2 cellular contexts compared by ENCODE assay signal in the genomic region with DNA sequence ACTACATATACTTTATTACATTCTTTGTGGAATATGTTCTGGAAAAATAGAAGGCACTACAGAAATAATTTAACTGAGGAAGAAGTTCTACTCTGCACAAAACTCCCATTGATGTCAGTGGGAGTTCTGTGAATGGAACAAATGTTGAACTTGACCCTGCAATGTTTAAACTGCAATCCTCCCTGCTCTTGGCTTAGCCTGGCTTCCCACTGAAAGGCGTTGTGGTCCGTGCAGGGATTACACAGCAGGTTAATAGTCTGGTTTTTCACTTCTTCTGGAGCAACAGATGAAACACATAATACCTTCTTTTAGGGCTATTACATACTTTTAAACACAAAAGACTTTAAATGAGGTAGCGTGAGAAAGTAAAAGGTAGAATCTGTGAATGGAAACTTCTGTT.
TF ChIP-seq lines count a peak whose summit lies in the region.

No MANE protein-coding gene starts in this region.

TF ChIP-seq in K562, 482 proteins besides CTCF, POLR2A, EP300 and RAD21 (continued from another document):
- TF ChIP-seq, protein P1, sequence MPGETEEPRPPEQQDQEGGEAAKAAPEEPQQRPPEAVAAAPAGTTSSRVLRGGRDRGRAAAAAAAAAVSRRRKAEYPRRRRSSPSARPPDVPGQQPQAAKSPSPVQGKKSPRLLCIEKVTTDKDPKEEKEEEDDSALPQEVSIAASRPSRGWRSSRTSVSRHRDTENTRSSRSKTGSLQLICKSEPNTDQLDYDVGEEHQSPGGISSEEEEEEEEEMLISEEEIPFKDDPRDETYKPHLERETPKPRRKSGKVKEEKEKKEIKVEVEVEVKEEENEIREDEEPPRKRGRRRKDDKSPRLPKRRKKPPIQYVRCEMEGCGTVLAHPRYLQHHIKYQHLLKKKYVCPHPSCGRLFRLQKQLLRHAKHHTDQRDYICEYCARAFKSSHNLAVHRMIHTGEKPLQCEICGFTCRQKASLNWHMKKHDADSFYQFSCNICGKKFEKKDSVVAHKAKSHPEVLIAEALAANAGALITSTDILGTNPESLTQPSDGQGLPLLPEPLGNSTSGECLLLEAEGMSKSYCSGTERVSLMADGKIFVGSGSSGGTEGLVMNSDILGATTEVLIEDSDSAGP (CRISPR knock-in tag; IDR thresholded peaks at IDR 0.05), result no peak

TF ChIP-seq in HepG2, 621 proteins besides CTCF, POLR2A, EP300 and RAD21 (continued from another document):
- TF ChIP-seq HMG20B (CRISPR knock-in tag; conservative IDR thresholded peaks at IDR 0.05), result no peak
- peak; percentile 65 for TF ChIP-seq RARA (CRISPR knock-in tag; IDR thresholded peaks at IDR 0.05)
- TF ChIP-seq NR2F6 (IDR thresholded peaks at IDR 0.05), result 0 out of 2 replicates have a peak, but pooled peaks have one; percentile 31
- TF ChIP-seq NR2F6 (CRISPR knock-in tag; IDR thresholded peaks at IDR 0.05), result peak; percentile 52
- 0 out of 2 replicates have a peak, but pooled peaks have one; percentile 34 for TF ChIP-seq CEBPG (CRISPR knock-in tag; IDR thresholded peaks at IDR 0.05)
- TF ChIP-seq, protein P2, sequence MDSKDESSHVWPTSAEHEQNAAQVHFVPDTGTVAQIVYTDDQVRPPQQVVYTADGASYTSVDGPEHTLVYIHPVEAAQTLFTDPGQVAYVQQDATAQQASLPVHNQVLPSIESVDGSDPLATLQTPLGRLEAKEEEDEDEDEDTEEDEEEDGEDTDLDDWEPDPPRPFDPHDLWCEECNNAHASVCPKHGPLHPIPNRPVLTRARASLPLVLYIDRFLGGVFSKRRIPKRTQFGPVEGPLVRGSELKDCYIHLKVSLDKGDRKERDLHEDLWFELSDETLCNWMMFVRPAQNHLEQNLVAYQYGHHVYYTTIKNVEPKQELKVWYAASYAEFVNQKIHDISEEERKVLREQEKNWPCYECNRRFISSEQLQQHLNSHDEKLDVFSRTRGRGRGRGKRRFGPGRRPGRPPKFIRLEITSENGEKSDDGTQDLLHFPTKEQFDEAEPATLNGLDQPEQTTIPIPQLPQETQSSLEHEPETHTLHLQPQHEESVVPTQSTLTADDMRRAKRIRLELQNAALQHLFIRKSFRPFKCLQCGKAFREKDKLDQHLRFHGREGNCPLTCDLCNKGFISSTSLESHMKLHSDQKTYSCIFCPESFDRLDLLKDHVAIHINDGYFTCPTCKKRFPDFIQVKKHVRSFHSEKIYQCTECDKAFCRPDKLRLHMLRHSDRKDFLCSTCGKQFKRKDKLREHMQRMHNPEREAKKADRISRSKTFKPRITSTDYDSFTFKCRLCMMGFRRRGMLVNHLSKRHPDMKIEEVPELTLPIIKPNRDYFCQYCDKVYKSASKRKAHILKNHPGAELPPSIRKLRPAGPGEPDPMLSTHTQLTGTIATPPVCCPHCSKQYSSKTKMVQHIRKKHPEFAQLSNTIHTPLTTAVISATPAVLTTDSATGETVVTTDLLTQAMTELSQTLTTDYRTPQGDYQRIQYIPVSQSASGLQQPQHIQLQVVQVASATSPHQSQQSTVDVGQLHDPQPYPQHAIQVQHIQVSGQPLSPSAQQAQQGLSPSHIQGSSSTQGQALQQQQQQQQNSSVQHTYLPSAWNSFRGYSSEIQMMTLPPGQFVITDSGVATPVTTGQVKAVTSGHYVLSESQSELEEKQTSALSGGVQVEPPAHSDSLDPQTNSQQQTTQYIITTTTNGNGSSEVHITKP (CRISPR knock-in tag; IDR thresholded peaks at IDR 0.05; ENCODE audit: low read depth), result no peak
- TF ChIP-seq SKI (IDR thresholded peaks at IDR 0.05; ENCODE audit: partially characterized antibody), result peak; percentile 57
- TF ChIP-seq ZNF780A (CRISPR knock-in tag; IDR thresholded peaks at IDR 0.05), result no peak
